8 cellular contexts compared by ENCODE assay signal in genomic region chr17:73901661-73902415, GRCh38.
DNase-seq lines count a peak whose midpoint lies in the region; FAIRE-seq and TF ChIP-seq lines count a peak whose summit lies in the region.

No MANE protein-coding gene starts in this region.

- intact Hi-C loops in MCF 10A (cut with micrococcal nuclease): no loop called here

- no peaks in the 10 kb centered on the region for H3K9me3 Mint-ChIP-seq in MCF 10A (ENCODE audit: unreplicated experiment)

- no peak for TF ChIP-seq CTCF in MCF 10A (IDR thresholded peaks at IDR 0.05; ENCODE audit: unreplicated experiment)
- TF ChIP-seq CTCF in GM20000 (IDR thresholded peaks at IDR 0.05; ENCODE audit: extremely low read depth, missing control alignments): no peak

- in situ Hi-C loops in T47D (cut with HindIII; ENCODE audit: low pct_unique_long_range_greater_than_20kb, low sequenced_read_pairs): no loop called here

- POLR2A ChIA-PET in MCF 10A (lab: Yijun Ruan, JAX): interaction anchor here (0.6 to 0.7 kb wide), 2 partner anchors 356 to 373 kb away, joined by 3 read pairs; no protein-coding TSS in a partner anchor

- DNase-seq in T47D (ENCODE audit: low read depth in 1 of 2, low spot score in 1 of 2) (peak; percentile 48 to 59), MCF 10A (ENCODE audit: unreplicated experiment) (no peak), iPS DF 19.7 (ENCODE audit: low read depth, low spot score) (peak; percentile 17), KG1 (lab: John Stamatoyannopoulos, UW) (no peak), GM20000 (ENCODE audit: low spot score) (no peak), HTR-8/SVneo (ENCODE audit: insufficient read length, low spot score) (no peak)
- DNase-seq in activated T-cell treated with anti-CD3 and anti-CD28 coated beads, Interleukin-2, amount 50 U/mL, for 48 hours: peak; percentile 47 to 60
- DNase-seq in stimulated activated CD4-positive, alpha-beta T cell treated with anti-CD3 and anti-CD28 coated beads, Interleukin-15, amount 100 ng/mL, for 24 hours: peak; percentile 60

- no peaks in the 10 kb centered on the region for H3K36me3 Mint-ChIP-seq in MCF 10A (ENCODE audit: insufficient read depth, unreplicated experiment)

- CTCF ChIA-PET in MCF 10A (lab: Yijun Ruan, JAX): no interaction called here

- H3K27me3 Mint-ChIP-seq in MCF 10A (ENCODE audit: insufficient read depth, unreplicated experiment): peaks cover 78% of the 10 kb centered on the region

- BruUV-seq in MCF 10A (replicated peaks; lab: Mats Ljungman, UMichigan): no TSS peak

- FAIRE-seq in HTR-8/SVneo (lab: Jason Lieb, UNC): no peak

- H3K27ac Mint-ChIP-seq in MCF 10A (ENCODE audit: low read depth, unreplicated experiment): no peak overlapping the region

- no peak overlapping the region for H3K4me3 Mint-ChIP-seq in MCF 10A (ENCODE audit: unreplicated experiment)

- H3K4me1 Mint-ChIP-seq in MCF 10A (ENCODE audit: insufficient read depth, unreplicated experiment): no peaks in the 10 kb centered on the region

Comparison
In these comparisons a context has a peak if more than half of its experiments do, and no peak if none do; other contexts are left out.
1. DNase-seq: peak in T47D (2 of 2), activated T-cell treated with anti-CD3 and anti-CD28 coated beads, Interleukin-2, amount 50 U/mL, for 48 hours (2 of 2), iPS DF 19.7 (single experiment) and stimulated activated CD4-positive, alpha-beta T cell treated with anti-CD3 and anti-CD28 coated beads, Interleukin-15, amount 100 ng/mL, for 24 hours (single experiment); none in MCF 10A (single experiment), KG1 (single experiment), GM20000 (single experiment) and HTR-8/SVneo (single experiment).